ENCODE assay signal across 19 cellular contexts in the genomic region with DNA sequence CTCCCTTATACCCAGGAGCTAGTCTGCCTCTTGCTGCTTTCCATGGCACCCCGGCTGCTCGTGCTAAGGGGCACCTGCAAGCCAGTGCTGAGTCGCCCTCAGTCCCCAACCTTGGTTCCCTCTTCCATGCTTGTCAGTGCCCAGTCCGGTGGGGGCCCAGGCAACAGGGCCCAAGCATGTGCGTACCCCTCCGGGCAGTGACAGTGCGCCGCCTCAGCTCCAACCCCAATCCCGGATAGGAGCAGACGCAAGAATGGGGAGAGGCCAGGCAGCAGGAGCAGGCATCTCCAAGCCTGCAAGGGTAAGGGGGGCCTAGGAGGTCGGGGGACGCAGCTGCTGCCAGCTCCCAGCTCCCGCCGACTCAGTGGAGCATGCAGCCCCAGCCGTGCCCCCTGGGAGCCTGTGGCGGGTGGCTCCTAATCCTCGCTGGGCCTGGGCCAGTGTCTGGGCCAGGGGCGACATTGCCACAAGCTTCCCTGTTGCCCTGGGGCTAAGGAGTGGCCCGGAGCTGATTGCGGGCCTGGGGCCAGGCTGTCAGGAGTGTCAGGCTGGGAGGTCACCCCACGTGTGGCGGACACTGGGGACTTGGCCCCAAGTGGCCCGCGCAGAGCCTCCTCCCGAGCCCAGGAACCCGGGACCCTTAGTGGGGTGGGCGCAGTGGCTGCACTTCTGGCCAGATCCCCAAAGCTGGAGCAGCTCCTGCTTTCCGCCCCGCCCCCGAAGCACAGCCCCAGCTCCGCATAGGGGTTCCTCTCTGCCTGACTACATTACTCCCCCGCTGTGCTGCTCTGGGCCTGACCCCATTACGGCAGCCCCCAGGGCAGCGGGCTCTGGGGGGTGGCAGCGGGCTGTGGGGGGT. TPM values are rescaled to one million over a fixed set of nuclear protein-coding genes. Genes with fewer than 3 reads are reported as not detected.
DNase-seq lines count a peak whose midpoint lies in the region; ATAC-seq and TF ChIP-seq lines count a peak whose summit lies in the region.
"Had no signal": no experiment of that assay in that cellular context is flagged by ENCODE, and none has a peak within 500 bp of the region (broad histone marks: within the 10 kb centered on the region; RNA-seq: fewer than 3 reads in every experiment).

No MANE protein-coding gene starts in this region.

- H4K91ac ChIP-seq in neuronal stem cell (ENCODE audit: low read depth, low read length, poor library complexity) = no peak overlapping the region

- H2BK5ac ChIP-seq in neuronal stem cell (ENCODE audit: low read length) = peak overlapping the region; percentile 48

- peak overlapping the region; percentile 87 for H3K18ac ChIP-seq in neuronal stem cell (ENCODE audit: low read length)

- no peak overlapping the region for H3K4me3 Mint-ChIP-seq in glutamatergic neuron (ENCODE audit: unreplicated experiment)
- H3K4me3 Mint-ChIP-seq in naive thymus-derived CD8-positive, alpha-beta T cell = no peak overlapping the region

- peak overlapping the region; percentile 70 for H2AK5ac ChIP-seq in neuronal stem cell (ENCODE audit: low read depth, low read length)

- POLR2A ChIA-PET in naive thymus-derived CD8-positive, alpha-beta T cell (lab: Charles Lee) = interaction anchor here (0.6 kb wide), 1 partner anchor 396 kb away, joined by 5 read pairs; no protein-coding TSS in a partner anchor

- H3K9ac ChIP-seq in neuronal stem cell (ENCODE audit: low read depth, low read length, poor library complexity) = no peak overlapping the region

- in situ Hi-C loops in G401 (cut with HindIII; ENCODE audit: low sequenced_read_pairs) = no loop called here

- no peak overlapping the region for H3K4me3 ChIP-seq in right cardiac atrium (ENCODE audit: low read length)
- no peak overlapping the region for H3K4me3 ChIP-seq in neuronal stem cell (ENCODE audit: low read length in 2 of 2)
- H3K4me3 ChIP-seq: Peyer's patch had no signal

- H3K9me3 Mint-ChIP-seq in glutamatergic neuron (ENCODE audit: unreplicated experiment) = no peaks in the 10 kb centered on the region
- H3K9me3 Mint-ChIP-seq in naive thymus-derived CD8-positive, alpha-beta T cell = no peaks in the 10 kb centered on the region

- H3K4me1 ChIP-seq in right cardiac atrium (ENCODE audit: control insufficient read depth, insufficient read depth, low read length) = no peaks in the 10 kb centered on the region
- peaks cover 0 to 3% of the 10 kb centered on the region in 2 donors for H3K4me1 ChIP-seq in neuronal stem cell (ENCODE audit: control insufficient read depth in 2 of 2, insufficient read depth in 1 of 2, low read depth in 1 of 2, low read length in 2 of 2)
- H3K4me1 ChIP-seq: Peyer's patch had no signal

- H3K27ac Mint-ChIP-seq in glutamatergic neuron (ENCODE audit: unreplicated experiment) = no peak overlapping the region
- no peak overlapping the region for H3K27ac Mint-ChIP-seq in naive thymus-derived CD8-positive, alpha-beta T cell

- H3K79me1 ChIP-seq in neuronal stem cell (ENCODE audit: low read depth, low read length) = peaks cover 5% of the 10 kb centered on the region

- H3K27ac ChIP-seq in right cardiac atrium (ENCODE audit: low read length) = no peak overlapping the region
- no peak overlapping the region for H3K27ac ChIP-seq in neuronal stem cell (replicated peaks; ENCODE audit: low read length)
- H3K27ac ChIP-seq: HL-60, Peyer's patch had no signal

- intact Hi-C loops in right cardiac atrium (cut with DNase I) (no loop called here), cardiac septum (cut with DNase I) (no loop called here)

- H3K9me3 ChIP-seq in right cardiac atrium (ENCODE audit: control insufficient read depth, low read length) = no peaks in the 10 kb centered on the region
- H3K9me3 ChIP-seq in neuronal stem cell (replicated peaks in 1 of 2; ENCODE audit: control insufficient read depth in 2 of 2, insufficient read depth in 1 of 2, low read depth in 1 of 2, low read length in 2 of 2) = no peaks in the 10 kb centered on the region
- H3K9me3 ChIP-seq: Peyer's patch had no signal

- peak overlapping the region; percentile 65 for H4K8ac ChIP-seq in neuronal stem cell (ENCODE audit: low read depth, low read length)

- H3K14ac ChIP-seq in neuronal stem cell (ENCODE audit: low read length) = peak overlapping the region; percentile 38

- ATAC-seq in right cardiac atrium = peak; percentile 21 to 64
- no peak for ATAC-seq in naive thymus-derived CD8-positive, alpha-beta T cell

- no peak overlapping the region for H3K4ac ChIP-seq in neuronal stem cell (ENCODE audit: low read length)

- H3K27me3 ChIP-seq in right cardiac atrium (ENCODE audit: control insufficient read depth, insufficient read depth) = no peaks in the 10 kb centered on the region
- H3K27me3 ChIP-seq in neuronal stem cell (ENCODE audit: control insufficient read depth in 3 of 3, insufficient read depth in 3 of 3, low read depth in 1 of 3, low read length in 3 of 3) = no peaks in the 10 kb centered on the region
- H3K27me3 ChIP-seq: Peyer's patch had no signal

- H2BK15ac ChIP-seq in neuronal stem cell (ENCODE audit: low read length) = peak overlapping the region; percentile 21

- H2BK12ac ChIP-seq in neuronal stem cell (ENCODE audit: low read length) = no peak overlapping the region

- peaks cover 6% of the 10 kb centered on the region for H3K36me3 Mint-ChIP-seq in glutamatergic neuron (ENCODE audit: unreplicated experiment)
- peaks cover 5 to 57% (median 25%) of the 10 kb centered on the region in 3 donors for H3K36me3 Mint-ChIP-seq in naive thymus-derived CD8-positive, alpha-beta T cell

- H3K4me1 Mint-ChIP-seq in glutamatergic neuron (ENCODE audit: low read depth, unreplicated experiment) = no peaks in the 10 kb centered on the region
- peaks cover 0 to 14% (median 2%) of the 10 kb centered on the region in 4 donors for H3K4me1 Mint-ChIP-seq in naive thymus-derived CD8-positive, alpha-beta T cell

- no peaks in the 10 kb centered on the region for H3K27me3 Mint-ChIP-seq in glutamatergic neuron (ENCODE audit: unreplicated experiment)
- no peaks in the 10 kb centered on the region for H3K27me3 Mint-ChIP-seq in naive thymus-derived CD8-positive, alpha-beta T cell

- WGBS in right cardiac atrium = 93% methylated on average over 35 of the region's 35 CpGs
- no CpG with 5 or more reads among the region's 35 CpGs for WGBS in neuronal stem cell (ENCODE audit: extremely low coverage in 2 of 2, insufficient read length in 2 of 2, insufficient replicate concordance in 1 of 2), 2 donors

- H2AFZ ChIP-seq in neuronal stem cell (ENCODE audit: low read length) = no peak overlapping the region

- H2BK120ac ChIP-seq in neuronal stem cell (ENCODE audit: low read depth, low read length) = no peak overlapping the region

- DNase-seq in right cardiac atrium (peak in 2 of 3 donors; percentile 46 to 49), cardiac septum (ENCODE audit: low spot score) (no peak), glutamatergic neuron (peak; percentile 32), neuronal stem cell (ENCODE audit: low spot score) (no peak), hypothalamus (lab: John Stamatoyannopoulos, UW) (no peak), G401 (ENCODE audit: low spot score) (no peak), amniotic stem cell (lab: John Stamatoyannopoulos, UW) (no peak)
- no peak for DNase-seq in naive thymus-derived CD8-positive, alpha-beta T cell
- DNase-seq: Caco-2, DMS79, KBM-7, NCI-H1105, NCI-H187, NCI-H446, NCI-H774, Peyer's patch, Right ventricle myocardium superior had no signal

- H3K36me3 ChIP-seq in neuronal stem cell (replicated peaks in 1 of 2; ENCODE audit: control insufficient read depth in 2 of 2, insufficient read depth in 2 of 2, low read length in 2 of 2) = peaks cover 2 to 66% of the 10 kb centered on the region in 2 donors

- TF ChIP-seq CTCF in glutamatergic neuron (IDR thresholded peaks at IDR 0.05; ENCODE audit: partially characterized antibody, unreplicated experiment) = no peak

- H3K4me2 ChIP-seq in neuronal stem cell (ENCODE audit: insufficient read depth, low read length, poor library complexity, severe bottlenecking) = no peak overlapping the region

- H3K23ac ChIP-seq in neuronal stem cell (ENCODE audit: low read depth, low read length, poor library complexity) = peak overlapping the region; percentile 96

RNA-seq across cellular contexts. Expression of gene CPD, which starts 9.8 kb away (rescaled TPM):
- total RNA-seq in right cardiac atrium (10 to 100 TPM; 21.8 to 37.1 (median 32.4) TPM), cardiac septum (20.7 TPM), glutamatergic neuron (ENCODE audit: unreplicated experiment) (29.8 TPM)
- 6.5 TPM for polyA plus RNA-seq in right cardiac atrium
- 19.4 TPM for polyA plus RNA-seq in neuronal stem cell (2013, experiment 1 of 2)
- polyA plus RNA-seq in neuronal stem cell (2013, experiment 2 of 2) = 19.5 TPM
- 10 to 100 TPM; 21.9 to 27.7 TPM for total RNA-seq in naive thymus-derived CD8-positive, alpha-beta T cell
- 10 to 100 TPM in 1 of 3 donors, 1 to 10 TPM in 2; 7.6 to 11.2 (median 8.1) TPM for polyA plus RNA-seq in naive thymus-derived CD8-positive, alpha-beta T cell
- total RNA-seq in G401 (2014; rRNA removed; shearing (Covaris generic)) = 18.5 and 38.6 TPM in 2 replicates

RNA-seq across cellular contexts. Expression of gene TMIGD1, which starts 54.7 kb away (rescaled TPM):
- total RNA-seq in right cardiac atrium = not detected
- not detected for polyA plus RNA-seq in right cardiac atrium
- not detected for total RNA-seq in cardiac septum
- not detected for total RNA-seq in glutamatergic neuron (ENCODE audit: unreplicated experiment)
- polyA plus RNA-seq in neuronal stem cell (2013, experiment 1 of 2) = not detected
- polyA plus RNA-seq in neuronal stem cell (2013, experiment 2 of 2) = not detected
- not detected for total RNA-seq in naive thymus-derived CD8-positive, alpha-beta T cell
- polyA plus RNA-seq in naive thymus-derived CD8-positive, alpha-beta T cell = not detected
- total RNA-seq in G401 (2014; rRNA removed; shearing (Covaris generic)) = not detected in 2 replicates
- total RNA-seq: Caco-2, M059J, Right ventricle myocardium superior had no signal

Comparison
In these comparisons a context has a peak if more than half of its experiments do, and no peak if none do; other contexts are left out.
1. DNase-seq: peak in right cardiac atrium (2 of 3) and glutamatergic neuron (single experiment); none in cardiac septum (single experiment), neuronal stem cell (single experiment), hypothalamus (0 of 51), naive thymus-derived CD8-positive, alpha-beta T cell (0 of 10), G401 (single experiment) and amniotic stem cell (single experiment).
2. ATAC-seq: peak in right cardiac atrium (2 of 2); none in naive thymus-derived CD8-positive, alpha-beta T cell (0 of 2).